ENCODE assay signal across 12 cellular contexts in the genomic region with DNA sequence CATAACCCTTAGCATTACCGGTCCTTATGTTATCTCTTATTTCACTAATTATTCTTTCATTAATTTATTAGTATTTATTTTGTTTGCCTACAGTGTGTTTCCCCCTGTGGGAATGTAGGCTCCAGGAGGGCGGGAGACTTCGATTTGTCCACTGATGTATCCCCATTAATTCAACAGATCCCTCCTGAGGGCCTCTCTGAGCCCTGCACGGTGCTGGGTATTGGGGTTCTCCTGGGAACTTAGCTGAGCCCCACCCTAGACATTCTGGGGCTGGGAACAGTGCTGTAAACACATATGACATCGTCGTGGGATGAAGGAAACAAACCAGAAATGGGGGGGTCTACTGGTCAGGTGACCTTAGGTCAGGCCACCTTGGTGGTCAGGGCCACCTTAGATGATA. TPM values are rescaled to one million over a fixed set of nuclear protein-coding genes. Genes with fewer than 3 reads are reported as not detected.
A peak's percentile ranks its signal among the peaks of the same experiment; 100 is the strongest.
DNase-seq lines count a peak whose midpoint lies in the region; ATAC-seq, FAIRE-seq and TF ChIP-seq lines count a peak whose summit lies in the region.
"Had no signal": no experiment of that assay in that cellular context is flagged by ENCODE, and none has a peak within 500 bp of the region (broad histone marks: within the 10 kb centered on the region; RNA-seq: fewer than 3 reads in every experiment).

No MANE protein-coding gene starts in this region.

- H3K4me3 ChIP-seq in liver (ENCODE audit: low read depth in 1 of 3, low read length in 3 of 3) = peak overlapping the region in 2 of 3 donors; percentile 6 to 54
- no peak overlapping the region for H3K4me3 ChIP-seq in HepG2 (replicated peaks in 1 of 3; ENCODE audit: insufficient read depth in 1 of 3, low read depth in 2 of 3, low read length in 3 of 3)
- H3K4me3 ChIP-seq in endodermal cell (ENCODE audit: low read length) = no peak overlapping the region
- H3K4me3 ChIP-seq: cardiac muscle cell had no signal

- H3K4me1 ChIP-seq in liver (ENCODE audit: control insufficient read depth in 4 of 4, insufficient read depth in 4 of 4, low read length in 3 of 4) (peaks cover 1 to 29% (median 20%) of the 10 kb centered on the region in 4 donors), HepG2 (ENCODE audit: insufficient read depth, low read length) (peaks cover 42% of the 10 kb centered on the region), endodermal cell (ENCODE audit: control insufficient read depth, insufficient read depth, low read length) (no peaks in the 10 kb centered on the region)

- no peak overlapping the region for H3K9ac ChIP-seq in liver (ENCODE audit: low read depth in 1 of 2, low read length in 2 of 2)
- H3K9ac ChIP-seq in HepG2 (ENCODE audit: insufficient read depth, low read depth, low read length) = no peak overlapping the region
- no peak overlapping the region for H3K9ac ChIP-seq in endodermal cell (ENCODE audit: extremely low read depth, low read length, poor library complexity, severe bottlenecking)

- no TSS peak for BruUV-seq in HepG2 (replicated peaks; lab: Mats Ljungman, UMichigan)

- no peaks in the 10 kb centered on the region for H3K79me2 ChIP-seq in HepG2 (ENCODE audit: insufficient read depth, low read length)

- peaks cover 12% of the 10 kb centered on the region for H3K4me1 Mint-ChIP-seq in endodermal cell
- peaks cover 24 to 30% of the 10 kb centered on the region in 2 donors for H3K4me1 Mint-ChIP-seq in natural killer cell treated with Interleukin-12 subunit alpha and Interleukin-12 subunit beta and Interleukin-15 and Interleukin-18, amount 100 ng/mL, for 72 hours (ENCODE audit: low read depth in 2 of 2)

- no peak for TF ChIP-seq EP300 in HepG2 (IDR thresholded peaks at IDR 0.05; ENCODE audit: low read depth in 2 of 2, low read length in 2 of 2)
- TF ChIP-seq EP300 in HepG2 (CRISPR knock-in tag; IDR thresholded peaks at IDR 0.05; ENCODE audit: borderline replicate concordance) = no peak

- TF ChIP-seq CTCF in liver (IDR thresholded peaks at IDR 0.05; ENCODE audit: low read depth, low read length, missing input control) (no peak), HepG2 (CRISPR knock-in tag; IDR thresholded peaks at IDR 0.05) (no peak), endodermal cell (conservative IDR thresholded peaks at IDR 0.05) (no peak), GM13977 (IDR thresholded peaks at IDR 0.05; ENCODE audit: extremely low read depth, insufficient read depth, missing control alignments) (no peak)

- H3K27me3 Mint-ChIP-seq in endodermal cell (ENCODE audit: insufficient read depth) = peaks cover 9% of the 10 kb centered on the region
- no peaks in the 10 kb centered on the region for H3K27me3 Mint-ChIP-seq in natural killer cell treated with Interleukin-12 subunit alpha and Interleukin-12 subunit beta and Interleukin-15 and Interleukin-18, amount 100 ng/mL, for 72 hours

- H3K9me3 ChIP-seq in liver (ENCODE audit: control insufficient read depth in 4 of 4, low read length in 3 of 4) = peaks cover 0 to 2% (median 0%) of the 10 kb centered on the region in 4 donors
- no peaks in the 10 kb centered on the region for H3K9me3 ChIP-seq in HepG2 (ENCODE audit: low read length)
- H3K9me3 ChIP-seq in endodermal cell (ENCODE audit: control insufficient read depth, low read length) = no peaks in the 10 kb centered on the region

- TF ChIP-seq RAD21 in liver (IDR thresholded peaks at IDR 0.05) (no peak), HepG2 (CRISPR knock-in tag; IDR thresholded peaks at IDR 0.05) (no peak)

- H3K4me3 Mint-ChIP-seq in endodermal cell = peak overlapping the region; percentile 48
- peak overlapping the region; percentile 38 for H3K4me3 Mint-ChIP-seq in natural killer cell treated with Interleukin-12 subunit alpha and Interleukin-12 subunit beta and Interleukin-15 and Interleukin-18, amount 100 ng/mL, for 72 hours

- H3K36me3 Mint-ChIP-seq in endodermal cell (ENCODE audit: low read depth) = peaks cover 3% of the 10 kb centered on the region
- no peaks in the 10 kb centered on the region for H3K36me3 Mint-ChIP-seq in natural killer cell treated with Interleukin-12 subunit alpha and Interleukin-12 subunit beta and Interleukin-15 and Interleukin-18, amount 100 ng/mL, for 72 hours

- FAIRE-seq in HepG2 (lab: Jason Lieb, UNC) = no peak

- H3K27ac ChIP-seq in liver (ENCODE audit: low read depth in 1 of 2, low read length in 2 of 2) (no peak overlapping the region), HepG2 (ENCODE audit: extremely low read length, insufficient read depth, low read length) (no peak overlapping the region), endodermal cell (ENCODE audit: low read depth, low read length) (no peak overlapping the region)
- H3K27ac ChIP-seq: cardiac muscle cell had no signal

- no peaks in the 10 kb centered on the region for H4K20me1 ChIP-seq in HepG2 (ENCODE audit: insufficient read depth, low read length)

- H2AFZ ChIP-seq in HepG2 (ENCODE audit: low read length) = no peak overlapping the region

- in situ Hi-C loops in HepG2 (cut with HindIII; ENCODE audit: extremely low pct_ligation_motif_present, low pct_unique_long_range_greater_than_20kb) = loop anchor here (5.0 kb wide), 1 partner anchor 108 kb away; a partner anchor contains a TSS
- in situ Hi-C loops in GM13977 (cut with MboI; ENCODE audit: low pct_unique_long_range_greater_than_20kb, low sequenced_read_pairs, unreplicated experiment) = loop anchor here (10.0 kb wide), 1 partner anchor 90 kb away; no protein-coding TSS in a partner anchor

- DNase-seq in HepG2 (ENCODE audit: low spot score) (no peak), endodermal cell (no peak), HCEC 1CT (no peak), GM13977 (ENCODE audit: low spot score) (no peak), OCI-M1 (lab: John Stamatoyannopoulos, UW) (no peak), NCI-H1105 treated with DMSO at 0.1 percent for 48 hours (lab: John Stamatoyannopoulos, UW) (no peak)
- DNase-seq in natural killer cell treated with Interleukin-12 subunit alpha and Interleukin-12 subunit beta and Interleukin-15 and Interleukin-18, amount 100 ng/mL, for 72 hours (ENCODE audit: low spot score) = no peak
- DNase-seq: DMS79, KG1, SIG-M5 had no signal

- intact Hi-C loops in HepG2 (cut with micrococcal nuclease; ENCODE audit: unreplicated experiment) = no loop called here

- peak overlapping the region; percentile 52 for H3K27ac Mint-ChIP-seq in endodermal cell
- peak overlapping the region; percentile 41 to 91 for H3K27ac Mint-ChIP-seq in natural killer cell treated with Interleukin-12 subunit alpha and Interleukin-12 subunit beta and Interleukin-15 and Interleukin-18, amount 100 ng/mL, for 72 hours

- 75% methylated on average over 6 of the region's 6 CpGs for WGBS in liver
- 85% methylated on average over 6 of the region's 6 CpGs for WGBS in HepG2 (ENCODE audit: low lambda C conversion rate)
- 93 to 100% methylated on average over 5 of the region's 6 CpGs for WGBS in endodermal cell (ENCODE audit: insufficient coverage in 1 of 2, insufficient read length in 1 of 2), 2 experiments

- POLR2A ChIA-PET in HepG2 (lab: Yijun Ruan, JAX) = interaction anchor here (2.1 kb wide), 1 partner anchor 16 kb away, joined by 12 read pairs; a partner anchor contains a TSS

- H3K36me3 ChIP-seq in liver (ENCODE audit: control insufficient read depth in 4 of 4, insufficient read depth in 3 of 4, low read depth in 1 of 4, low read length in 3 of 4) = no peaks in the 10 kb centered on the region
- no peaks in the 10 kb centered on the region for H3K36me3 ChIP-seq in HepG2 (replicated peaks in 1 of 2; ENCODE audit: control insufficient read depth in 1 of 2, insufficient read depth in 2 of 2, low read length in 2 of 2)
- H3K36me3 ChIP-seq in endodermal cell (ENCODE audit: control insufficient read depth, insufficient read depth, low read length) = no peaks in the 10 kb centered on the region
- H3K36me3 ChIP-seq: cardiac muscle cell had no signal

- H3K9me3 Mint-ChIP-seq in endodermal cell = no peaks in the 10 kb centered on the region
- H3K9me3 Mint-ChIP-seq in natural killer cell treated with Interleukin-12 subunit alpha and Interleukin-12 subunit beta and Interleukin-15 and Interleukin-18, amount 100 ng/mL, for 72 hours = no peaks in the 10 kb centered on the region

- H3K4me2 ChIP-seq in HepG2 (ENCODE audit: low read depth, low read length) = no peak overlapping the region

- TF ChIP-seq POLR2A in HepG2 (IDR thresholded peaks at IDR 0.05; ENCODE audit: insufficient read depth in 1 of 2, low read depth in 2 of 2, low read length in 2 of 2) = no peak

- CTCF ChIA-PET in HepG2 (lab: Yijun Ruan, JAX; ENCODE audit: low intra/inter-chr PET ratio, low total read pairs) = no interaction called here

- ATAC-seq in HepG2 = no peak
- no peak for ATAC-seq in natural killer cell treated with Interleukin-12 subunit alpha and Interleukin-12 subunit beta and Interleukin-15 and Interleukin-18, amount 100 ng/mL, for 72 hours

- no peaks in the 10 kb centered on the region for H3K27me3 ChIP-seq in liver (ENCODE audit: control insufficient read depth in 4 of 4, insufficient read depth in 4 of 4, low read length in 3 of 4)
- no peaks in the 10 kb centered on the region; a peak in 2 of 5 replicates for H3K27me3 ChIP-seq in HepG2 (ENCODE audit: control insufficient read depth in 1 of 2, insufficient read depth in 2 of 2, low read length in 2 of 2)
- H3K27me3 ChIP-seq in endodermal cell (ENCODE audit: control insufficient read depth, insufficient read depth, low read length, poor library complexity, severe bottlenecking) = no peaks in the 10 kb centered on the region
- H3K27me3 ChIP-seq: cardiac muscle cell had no signal

RNA-seq across cellular contexts. Expression of a gene that starts 0.8 kb away (rescaled TPM):
- total RNA-seq in liver = 1 to 10 TPM; 1.8 to 5.1 TPM
- polyA plus RNA-seq in liver = 1 to 10 TPM in 1 of 2 donors, under 1 TPM in 1; 0.89 to 1.3 TPM
- 0.07 TPM in 1 of 2 replicates, not detected in the other for total RNA-seq in HepG2 (2016; rRNA removed; fragmentation: Illumina TruSeq; extraction: Trizol)
- not detected in 2 replicates for total RNA-seq in HepG2 (2016; cell fraction: cytosol; rRNA removed; fragmentation: Illumina TruSeq; extraction: Trizol; ENCODE audit: low read depth)
- not detected in 2 replicates for total RNA-seq in HepG2 (2016; cell fraction: insoluble cytoplasmic fraction; rRNA removed; fragmentation: Illumina TruSeq; extraction: Trizol)
- total RNA-seq in HepG2 (2016; cell fraction: membrane; rRNA removed; fragmentation: Illumina TruSeq; extraction: Trizol) = not detected in 2 replicates
- not detected in 2 replicates for total RNA-seq in HepG2 (2016; cell fraction: nucleus; rRNA removed; fragmentation: Illumina TruSeq; extraction: Trizol)
- not detected in 2 replicates for polyA plus RNA-seq in HepG2 (2011; rRNA removed)
- polyA plus RNA-seq in HepG2 (2011; cell fraction: cytosol; rRNA removed) = not detected in 2 replicates
- 0.05 and 0.08 TPM in 2 replicates for polyA plus RNA-seq in HepG2 (2011; cell fraction: nucleus; rRNA removed)
- polyA plus RNA-seq in HepG2 (2012) = 0.07 TPM in 1 of 2 replicates, not detected in the other
- polyA plus RNA-seq in HepG2 (2016; cell fraction: cytosol; fragmentation: Illumina TruSeq; extraction: Trizol; ENCODE audit: low read depth) = not detected in 2 replicates
- not detected in 2 replicates for polyA plus RNA-seq in HepG2 (2016; cell fraction: insoluble cytoplasmic fraction; fragmentation: Illumina TruSeq; extraction: Trizol; ENCODE audit: low read depth)
- not detected in 2 replicates for polyA plus RNA-seq in HepG2 (2016; cell fraction: membrane; fragmentation: Illumina TruSeq; extraction: Trizol; ENCODE audit: low read depth)
- polyA plus RNA-seq in HepG2 (2016; cell fraction: nucleus; fragmentation: Illumina TruSeq; extraction: Trizol; ENCODE audit: insufficient read depth, low read depth) = not detected in 2 replicates
- 4.0 TPM in 1 of 2 replicates, not detected in the other for polyA minus RNA-seq in HepG2 (2011; rRNA and poly(A)+ RNA removed; ENCODE audit: low replicate concordance)
- not detected in 2 replicates for polyA minus RNA-seq in HepG2 (2011; cell fraction: cytosol; rRNA and poly(A)+ RNA removed)
- 0.25 and 0.39 TPM in 2 replicates for polyA minus RNA-seq in HepG2 (2011; cell fraction: nucleus; rRNA and poly(A)+ RNA removed)
- total RNA-seq in endodermal cell = 1 to 10 TPM; 8.1 to 9.0 TPM
- 2.6 TPM for polyA plus RNA-seq in endodermal cell (2013, experiment 1 of 2)
- 2.5 TPM for polyA plus RNA-seq in endodermal cell (2013, experiment 2 of 2)
- total RNA-seq in natural killer cell treated with Interleukin-12 subunit alpha and Interleukin-12 subunit beta and Interleukin-15 and Interleukin-18, amount 100 ng/mL, for 72 hours = 1 to 10 TPM; 1.5 TPM

RNA-seq across cellular contexts. Expression of a gene that starts 4.2 kb away (rescaled TPM):
- total RNA-seq in liver = 10 to 100 TPM; 28.4 to 33.9 TPM
- polyA plus RNA-seq in liver = 10 to 100 TPM; 12.8 to 19.4 TPM
- total RNA-seq in HepG2 (2016; rRNA removed; fragmentation: Illumina TruSeq; extraction: Trizol) = 9.1 and 15.1 TPM in 2 replicates
- 1.9 and 2.2 TPM in 2 replicates for total RNA-seq in HepG2 (2016; cell fraction: cytosol; rRNA removed; fragmentation: Illumina TruSeq; extraction: Trizol; ENCODE audit: low read depth)
- 8.3 and 15.3 TPM in 2 replicates for total RNA-seq in HepG2 (2016; cell fraction: insoluble cytoplasmic fraction; rRNA removed; fragmentation: Illumina TruSeq; extraction: Trizol)
- 6.5 and 6.8 TPM in 2 replicates for total RNA-seq in HepG2 (2016; cell fraction: membrane; rRNA removed; fragmentation: Illumina TruSeq; extraction: Trizol)
- total RNA-seq in HepG2 (2016; cell fraction: nucleus; rRNA removed; fragmentation: Illumina TruSeq; extraction: Trizol) = 11.0 and 13.5 TPM in 2 replicates
- polyA plus RNA-seq in HepG2 (2011; rRNA removed) = 23.4 and 25.7 TPM in 2 replicates
- polyA plus RNA-seq in HepG2 (2011; cell fraction: cytosol; rRNA removed) = 17.5 and 21.7 TPM in 2 replicates
- 14.8 and 15.8 TPM in 2 replicates for polyA plus RNA-seq in HepG2 (2011; cell fraction: nucleus; rRNA removed)
- 13.6 and 14.8 TPM in 2 replicates for polyA plus RNA-seq in HepG2 (2012)
- polyA plus RNA-seq in HepG2 (2016; cell fraction: cytosol; fragmentation: Illumina TruSeq; extraction: Trizol; ENCODE audit: low read depth) = 2.2 and 3.3 TPM in 2 replicates
- 8.7 and 9.7 TPM in 2 replicates for polyA plus RNA-seq in HepG2 (2016; cell fraction: insoluble cytoplasmic fraction; fragmentation: Illumina TruSeq; extraction: Trizol; ENCODE audit: low read depth)
- polyA plus RNA-seq in HepG2 (2016; cell fraction: membrane; fragmentation: Illumina TruSeq; extraction: Trizol; ENCODE audit: low read depth) = 5.7 and 7.6 TPM in 2 replicates
- 18.7 and 20.1 TPM in 2 replicates for polyA plus RNA-seq in HepG2 (2016; cell fraction: nucleus; fragmentation: Illumina TruSeq; extraction: Trizol; ENCODE audit: insufficient read depth, low read depth)
- polyA minus RNA-seq in HepG2 (2011; rRNA and poly(A)+ RNA removed; ENCODE audit: low replicate concordance) = 47.7 and 73.3 TPM in 2 replicates
- polyA minus RNA-seq in HepG2 (2011; cell fraction: cytosol; rRNA and poly(A)+ RNA removed) = 10.8 and 14.8 TPM in 2 replicates
- 8.0 and 9.1 TPM in 2 replicates for polyA minus RNA-seq in HepG2 (2011; cell fraction: nucleus; rRNA and poly(A)+ RNA removed)
- total RNA-seq in endodermal cell = 10 to 100 TPM; 19.2 to 25.4 TPM
- polyA plus RNA-seq in endodermal cell (2013, experiment 1 of 2) = 26.3 TPM
- 27.6 TPM for polyA plus RNA-seq in endodermal cell (2013, experiment 2 of 2)
- 10 to 100 TPM; 22.6 to 24.2 TPM for total RNA-seq in natural killer cell treated with Interleukin-12 subunit alpha and Interleukin-12 subunit beta and Interleukin-15 and Interleukin-18, amount 100 ng/mL, for 72 hours

RNA-seq across cellular contexts. Expression of a gene that starts 4.7 kb away (rescaled TPM):
- total RNA-seq in liver (1 to 10 TPM; 7.2 to 8.9 TPM), HepG2 (2016; rRNA removed; fragmentation: Illumina TruSeq; extraction: Trizol) (8.3 and 13.3 TPM in 2 replicates), endodermal cell (10 to 100 TPM; 29.5 to 41.3 TPM)
- polyA plus RNA-seq in liver (100 to 1,000 TPM in 1 of 2 donors, 10 to 100 TPM in 1; 70.9 to 115 TPM), HepG2 (2011; rRNA removed) (26.6 and 32.8 TPM in 2 replicates)
- total RNA-seq in HepG2 (2016; cell fraction: cytosol; rRNA removed; fragmentation: Illumina TruSeq; extraction: Trizol; ENCODE audit: low read depth) = 5.6 and 7.0 TPM in 2 replicates
- 6.8 and 9.3 TPM in 2 replicates for total RNA-seq in HepG2 (2016; cell fraction: insoluble cytoplasmic fraction; rRNA removed; fragmentation: Illumina TruSeq; extraction: Trizol)
- 17.0 and 23.0 TPM in 2 replicates for total RNA-seq in HepG2 (2016; cell fraction: membrane; rRNA removed; fragmentation: Illumina TruSeq; extraction: Trizol)
- 5.7 and 6.8 TPM in 2 replicates for total RNA-seq in HepG2 (2016; cell fraction: nucleus; rRNA removed; fragmentation: Illumina TruSeq; extraction: Trizol)
- polyA plus RNA-seq in HepG2 (2011; cell fraction: cytosol; rRNA removed) = 47.7 and 50.1 TPM in 2 replicates
- 14.7 and 19.6 TPM in 2 replicates for polyA plus RNA-seq in HepG2 (2011; cell fraction: nucleus; rRNA removed)
- polyA plus RNA-seq in HepG2 (2012) = 71.3 and 72.4 TPM in 2 replicates
- polyA plus RNA-seq in HepG2 (2016; cell fraction: cytosol; fragmentation: Illumina TruSeq; extraction: Trizol; ENCODE audit: low read depth) = 125 and 160 TPM in 2 replicates
- polyA plus RNA-seq in HepG2 (2016; cell fraction: insoluble cytoplasmic fraction; fragmentation: Illumina TruSeq; extraction: Trizol; ENCODE audit: low read depth) = 51.2 and 59.0 TPM in 2 replicates
- polyA plus RNA-seq in HepG2 (2016; cell fraction: membrane; fragmentation: Illumina TruSeq; extraction: Trizol; ENCODE audit: low read depth) = 114 and 133 TPM in 2 replicates
- polyA plus RNA-seq in HepG2 (2016; cell fraction: nucleus; fragmentation: Illumina TruSeq; extraction: Trizol; ENCODE audit: insufficient read depth, low read depth) = 38.0 and 39.5 TPM in 2 replicates
- polyA minus RNA-seq in HepG2 (2011; rRNA and poly(A)+ RNA removed; ENCODE audit: low replicate concordance) = 9.6 and 10.3 TPM in 2 replicates
- polyA minus RNA-seq in HepG2 (2011; cell fraction: cytosol; rRNA and poly(A)+ RNA removed) = 9.8 and 10.2 TPM in 2 replicates
- 8.1 and 15.5 TPM in 2 replicates for polyA minus RNA-seq in HepG2 (2011; cell fraction: nucleus; rRNA and poly(A)+ RNA removed)
- polyA plus RNA-seq in endodermal cell (2013, experiment 1 of 2) = 78.4 TPM
- 71.9 TPM for polyA plus RNA-seq in endodermal cell (2013, experiment 2 of 2)
- total RNA-seq in natural killer cell treated with Interleukin-12 subunit alpha and Interleukin-12 subunit beta and Interleukin-15 and Interleukin-18, amount 100 ng/mL, for 72 hours = 10 to 100 TPM; 41.6 to 77.5 TPM

RNA-seq across cellular contexts. Expression of a gene that starts 15.7 kb away (rescaled TPM):
- total RNA-seq in liver (10 to 100 TPM; 43.7 to 45.4 TPM), HepG2 (2016; rRNA removed; fragmentation: Illumina TruSeq; extraction: Trizol) (87.8 and 107 TPM in 2 replicates), endodermal cell (100 to 1,000 TPM in 1 of 2 donors, 10 to 100 TPM in 1; 83.4 to 103 TPM)
- polyA plus RNA-seq in liver (100 to 1,000 TPM in 1 of 2 donors, 10 to 100 TPM in 1; 67.7 to 235 TPM), HepG2 (2011; rRNA removed) (64.4 and 68.5 TPM in 2 replicates)
- total RNA-seq in HepG2 (2016; cell fraction: cytosol; rRNA removed; fragmentation: Illumina TruSeq; extraction: Trizol; ENCODE audit: low read depth) = 30.3 and 32.0 TPM in 2 replicates
- total RNA-seq in HepG2 (2016; cell fraction: insoluble cytoplasmic fraction; rRNA removed; fragmentation: Illumina TruSeq; extraction: Trizol) = 97.5 and 126 TPM in 2 replicates
- total RNA-seq in HepG2 (2016; cell fraction: membrane; rRNA removed; fragmentation: Illumina TruSeq; extraction: Trizol) = 35.9 and 38.9 TPM in 2 replicates
- 42.2 and 49.2 TPM in 2 replicates for total RNA-seq in HepG2 (2016; cell fraction: nucleus; rRNA removed; fragmentation: Illumina TruSeq; extraction: Trizol)
- polyA plus RNA-seq in HepG2 (2011; cell fraction: cytosol; rRNA removed) = 57.0 and 63.1 TPM in 2 replicates
- 12.8 and 16.1 TPM in 2 replicates for polyA plus RNA-seq in HepG2 (2011; cell fraction: nucleus; rRNA removed)
- polyA plus RNA-seq in HepG2 (2012) = 89.3 and 94.8 TPM in 2 replicates
- polyA plus RNA-seq in HepG2 (2016; cell fraction: cytosol; fragmentation: Illumina TruSeq; extraction: Trizol; ENCODE audit: low read depth) = 38.8 and 39.9 TPM in 2 replicates
- 148 TPM in 2 replicates for polyA plus RNA-seq in HepG2 (2016; cell fraction: insoluble cytoplasmic fraction; fragmentation: Illumina TruSeq; extraction: Trizol; ENCODE audit: low read depth)
- 33.5 and 37.6 TPM in 2 replicates for polyA plus RNA-seq in HepG2 (2016; cell fraction: membrane; fragmentation: Illumina TruSeq; extraction: Trizol; ENCODE audit: low read depth)
- polyA plus RNA-seq in HepG2 (2016; cell fraction: nucleus; fragmentation: Illumina TruSeq; extraction: Trizol; ENCODE audit: insufficient read depth, low read depth) = 91.1 and 93.0 TPM in 2 replicates
- polyA minus RNA-seq in HepG2 (2011; rRNA and poly(A)+ RNA removed; ENCODE audit: low replicate concordance) = 16.6 and 26.0 TPM in 2 replicates
- 16.4 and 21.7 TPM in 2 replicates for polyA minus RNA-seq in HepG2 (2011; cell fraction: cytosol; rRNA and poly(A)+ RNA removed)
- polyA minus RNA-seq in HepG2 (2011; cell fraction: nucleus; rRNA and poly(A)+ RNA removed) = 16.2 and 17.2 TPM in 2 replicates
- polyA plus RNA-seq in endodermal cell (2013, experiment 1 of 2) = 109 TPM
- polyA plus RNA-seq in endodermal cell (2013, experiment 2 of 2) = 122 TPM
- 10 to 100 TPM; 47.8 to 99.5 TPM for total RNA-seq in natural killer cell treated with Interleukin-12 subunit alpha and Interleukin-12 subunit beta and Interleukin-15 and Interleukin-18, amount 100 ng/mL, for 72 hours

RNA-seq across cellular contexts. Expression of a gene that starts 55.8 kb away (rescaled TPM):
- total RNA-seq in liver (100 to 1,000 TPM in 1 of 2 donors, 10 to 100 TPM in 1; 23.8 to 236 TPM), HepG2 (2016; rRNA removed; fragmentation: Illumina TruSeq; extraction: Trizol) (0.18 and 1.0 TPM in 2 replicates), endodermal cell (10 to 100 TPM in 1 of 2 donors, 1 to 10 TPM in 1; 5.6 to 10.9 TPM)
- polyA plus RNA-seq in liver (100 to 1,000 TPM; 175 to 486 TPM), HepG2 (2011; rRNA removed) (3.7 and 4.4 TPM in 2 replicates)
- total RNA-seq in HepG2 (2016; cell fraction: cytosol; rRNA removed; fragmentation: Illumina TruSeq; extraction: Trizol; ENCODE audit: low read depth) = 0.53 and 0.61 TPM in 2 replicates
- 0.22 and 1.2 TPM in 2 replicates for total RNA-seq in HepG2 (2016; cell fraction: insoluble cytoplasmic fraction; rRNA removed; fragmentation: Illumina TruSeq; extraction: Trizol)
- total RNA-seq in HepG2 (2016; cell fraction: membrane; rRNA removed; fragmentation: Illumina TruSeq; extraction: Trizol) = 0.45 and 0.49 TPM in 2 replicates
- 2.1 TPM in 2 replicates for total RNA-seq in HepG2 (2016; cell fraction: nucleus; rRNA removed; fragmentation: Illumina TruSeq; extraction: Trizol)
- 1.6 and 2.3 TPM in 2 replicates for polyA plus RNA-seq in HepG2 (2011; cell fraction: cytosol; rRNA removed)
- polyA plus RNA-seq in HepG2 (2011; cell fraction: nucleus; rRNA removed) = 30.3 and 32.1 TPM in 2 replicates
- polyA plus RNA-seq in HepG2 (2012) = 1.9 and 2.5 TPM in 2 replicates
- 0.15 and 0.16 TPM in 2 replicates for polyA plus RNA-seq in HepG2 (2016; cell fraction: cytosol; fragmentation: Illumina TruSeq; extraction: Trizol; ENCODE audit: low read depth)
- polyA plus RNA-seq in HepG2 (2016; cell fraction: insoluble cytoplasmic fraction; fragmentation: Illumina TruSeq; extraction: Trizol; ENCODE audit: low read depth) = 0.16 and 0.46 TPM in 2 replicates
- 0.27 and 0.41 TPM in 2 replicates for polyA plus RNA-seq in HepG2 (2016; cell fraction: membrane; fragmentation: Illumina TruSeq; extraction: Trizol; ENCODE audit: low read depth)
- 3.2 and 4.0 TPM in 2 replicates for polyA plus RNA-seq in HepG2 (2016; cell fraction: nucleus; fragmentation: Illumina TruSeq; extraction: Trizol; ENCODE audit: insufficient read depth, low read depth)
- 1.3 and 4.2 TPM in 2 replicates for polyA minus RNA-seq in HepG2 (2011; rRNA and poly(A)+ RNA removed; ENCODE audit: low replicate concordance)
- polyA minus RNA-seq in HepG2 (2011; cell fraction: cytosol; rRNA and poly(A)+ RNA removed) = 1.5 and 1.8 TPM in 2 replicates
- polyA minus RNA-seq in HepG2 (2011; cell fraction: nucleus; rRNA and poly(A)+ RNA removed) = 6.4 and 6.7 TPM in 2 replicates
- 1.8 TPM for polyA plus RNA-seq in endodermal cell (2013, experiment 1 of 2)
- polyA plus RNA-seq in endodermal cell (2013, experiment 2 of 2) = 2.5 TPM
- 1 to 10 TPM; 1.7 to 6.1 TPM for total RNA-seq in natural killer cell treated with Interleukin-12 subunit alpha and Interleukin-12 subunit beta and Interleukin-15 and Interleukin-18, amount 100 ng/mL, for 72 hours

Comparison
In these comparisons a context has a peak if more than half of its experiments do, and no peak if none do; other contexts are left out.
1. H3K4me3 ChIP-seq: peak in liver (2 of 3); none in HepG2 (0 of 3) and endodermal cell (single experiment).